In genomic region chr4:104743141-104743748, GRCh38 we compare ENCODE assay signal across 13 cellular contexts.
DNase-seq lines count a peak whose midpoint lies in the region; ATAC-seq and TF ChIP-seq lines count a peak whose summit lies in the region.
"Had no signal": no experiment of that assay in that cellular context is flagged by ENCODE, and none has a peak within 500 bp of the region (broad histone marks: within the 10 kb centered on the region; RNA-seq: fewer than 3 reads in every experiment).

No MANE protein-coding gene starts in this region.

- H3K27ac ChIP-seq in right atrium auricular region: no peak overlapping the region
- H3K27ac ChIP-seq: A549 had no signal

- DNase-seq in left ventricle myocardium superior (no peak), right atrium auricular region (ENCODE audit: low spot score) (no peak), NCI-H526 (lab: John Stamatoyannopoulos, UW) (no peak), DMS153 (lab: John Stamatoyannopoulos, UW) (no peak), NCI-H69 (lab: John Stamatoyannopoulos, UW) (no peak), D341Med (ENCODE audit: low spot score) (no peak)
- DNase-seq: foreskin melanocyte, NCI-H2171, T-helper 9 cell had no signal

- H3K4me3 ChIP-seq in right atrium auricular region: no peak overlapping the region
- H3K4me3 ChIP-seq: A549 had no signal

- no peaks in the 10 kb centered on the region for H3K36me3 ChIP-seq in right atrium auricular region

- no peaks in the 10 kb centered on the region for H3K27me3 ChIP-seq in right atrium auricular region

- no peaks in the 10 kb centered on the region for H3K9me3 ChIP-seq in right atrium auricular region
- H3K9me3 ChIP-seq: A549 had no signal

- peak; percentile 52 for ATAC-seq in left ventricle myocardium superior
- peak; percentile 89 for ATAC-seq in HG02610 (IDR thresholded peaks at IDR 0.05; ENCODE audit: unreplicated experiment)
- peak; percentile 96 for ATAC-seq in HG03442 (IDR thresholded peaks at IDR 0.05; ENCODE audit: unreplicated experiment)
- ATAC-seq: A549; activated T-helper 17 cell treated with anti-CD3 and anti-CD28 coated beads, Interleukin-2, amount 50 U/mL, for 72 hours had no signal

- H3K4me1 ChIP-seq in right atrium auricular region: no peaks in the 10 kb centered on the region
- H3K4me1 ChIP-seq: A549 had no signal

- no peak for TF ChIP-seq CTCF in right atrium auricular region (IDR thresholded peaks at IDR 0.05)

- intact Hi-C loops in left ventricle myocardium superior (cut with micrococcal nuclease): no loop called here
